Comparison of ENCODE assay signal across 8 cellular contexts in genomic region chr5:43482490-43483064, GRCh38. TPM values are rescaled to one million over a fixed set of nuclear protein-coding genes. Genes with fewer than 3 reads are reported as not detected.
DNase-seq lines count a peak whose midpoint lies in the region; ATAC-seq, FAIRE-seq and TF ChIP-seq lines count a peak whose summit lies in the region.

No MANE protein-coding gene starts in this region.

- H2BK120ac ChIP-seq in H1 (replicated peaks; ENCODE audit: low read depth, low read length), result no peak overlapping the region

- H2BK20ac ChIP-seq in H1 (ENCODE audit: low read length), result no peak overlapping the region

- CTCF ChIA-PET in H1 (lab: Charles Lee; ENCODE audit: partially characterized antibody), result no interaction called here

- H3K4me2 ChIP-seq in H1 (ENCODE audit: insufficient read depth in 1 of 2, low read depth in 2 of 2, low read length in 2 of 2) (peak overlapping the region; percentile 28 to 84), osteoblast (ENCODE audit: insufficient read depth, low read length) (peak overlapping the region; percentile 78)

- H3K4me1 ChIP-seq in H1 (replicated peaks in 1 of 4; ENCODE audit: control insufficient read depth in 3 of 4, insufficient read depth in 4 of 4, low read length in 3 of 4) (no peaks in the 10 kb centered on the region; a peak in 2 of 7 replicates), osteoblast (ENCODE audit: insufficient read depth, low read length) (peaks cover 12% of the 10 kb centered on the region)

- no peak overlapping the region for H2BK5ac ChIP-seq in H1 (ENCODE audit: low read depth, low read length)

- H3K79me2 ChIP-seq in H1 (ENCODE audit: control insufficient read depth in 1 of 2, insufficient read depth in 2 of 2, low read length in 2 of 2) (peaks cover 0 to 9% of the 10 kb centered on the region in 2 experiments; a peak in 2 of 4 replicates), osteoblast (ENCODE audit: insufficient read depth, low read length) (peaks cover 40% of the 10 kb centered on the region)

- no peaks in the 10 kb centered on the region for H3K9me3 ChIP-seq in H1 (ENCODE audit: insufficient read depth in 2 of 2, low read depth in 1 of 2, low read length in 1 of 2)
- no peaks in the 10 kb centered on the region for H3K9me3 ChIP-seq in osteoblast (ENCODE audit: low read depth, low read length)

- no peak for ATAC-seq in GM18907 (IDR thresholded peaks at IDR 0.05; ENCODE audit: unreplicated experiment)
- ATAC-seq in GM19455 (IDR thresholded peaks at IDR 0.05; ENCODE audit: unreplicated experiment), result no peak

- TF ChIP-seq EP300 in H1 (IDR thresholded peaks at IDR 0.05; ENCODE audit: borderline replicate concordance in 1 of 2, low read depth in 2 of 2, low read length in 2 of 2), result no peak

- TF ChIP-seq POLR2A in H1 (IDR thresholded peaks at IDR 0.05; ENCODE audit: control extremely low read depth in 1 of 2, low read depth in 2 of 2, low read length in 2 of 2), result no peak

- H3K27me3 ChIP-seq in H1 (replicated peaks in 1 of 4; ENCODE audit: control insufficient read depth in 3 of 4, extremely low read depth in 1 of 4, insufficient read depth in 3 of 4, low read length in 3 of 4), result no peaks in the 10 kb centered on the region
- H3K27me3 ChIP-seq in osteoblast (ENCODE audit: insufficient read depth, low read length), result no peaks in the 10 kb centered on the region

- H4K5ac ChIP-seq in H1 (ENCODE audit: insufficient read length, low read depth, low read length), result no peak overlapping the region

- H3K23ac ChIP-seq in H1 (ENCODE audit: insufficient read length), result no peak overlapping the region

- H2AK5ac ChIP-seq in H1 (ENCODE audit: low read depth, low read length), result no peak overlapping the region

- H3K27ac ChIP-seq in H1 (ENCODE audit: low read depth, low read length), result no peak overlapping the region
- H3K27ac ChIP-seq in osteoblast (ENCODE audit: low read depth, low read length), result peak overlapping the region; percentile 99

- peaks cover under 1% of the 10 kb centered on the region; the same call in 1 of the 2 replicates for H3K79me1 ChIP-seq in H1 (ENCODE audit: low read depth, low read length)

- H4K20me1 ChIP-seq in H1 (replicated peaks in 1 of 2; ENCODE audit: control insufficient read depth in 1 of 2, insufficient read depth in 2 of 2, low read length in 2 of 2), result no peaks in the 10 kb centered on the region
- H4K20me1 ChIP-seq in osteoblast (ENCODE audit: insufficient read depth, low read length), result no peaks in the 10 kb centered on the region

- FAIRE-seq in H1 (lab: Jason Lieb, UNC), result no peak

- H3K36me3 ChIP-seq in H1 (ENCODE audit: control insufficient read depth in 2 of 4, insufficient read depth in 4 of 4, low read length in 3 of 4), result no peaks in the 10 kb centered on the region; a peak in 1 of 8 replicates
- H3K36me3 ChIP-seq in osteoblast (ENCODE audit: insufficient read depth, low read length), result no peaks in the 10 kb centered on the region

- H3K4me3 ChIP-seq in H1 (ENCODE audit: extremely low read depth in 1 of 4, insufficient read depth in 2 of 4, low read depth in 3 of 4, low read length in 4 of 4) (peak overlapping the region; percentile 68 to 91 (median 89); a peak in 7 of 8 replicates), osteoblast (ENCODE audit: insufficient read depth, low read length) (peak overlapping the region; percentile 82)

- no peak overlapping the region for H4K91ac ChIP-seq in H1 (replicated peaks; ENCODE audit: insufficient read length, low read length)

- 69% methylated on average over 5 of the region's 5 CpGs; no CpG with 5 or more reads in 1 of the 2 experiments for WGBS in H1 (ENCODE audit: extremely low coverage in 1 of 2, insufficient coverage in 1 of 2, insufficient read length in 1 of 2, insufficient replicate concordance in 2 of 2, low coverage in 1 of 2, low lambda C conversion rate in 2 of 2, missing lambda C conversion rate in 1 of 2), 2 experiments

- POLR2A ChIA-PET in H1 (lab: Charles Lee; ENCODE audit: partially characterized antibody), result interaction anchor here (0.6 to 2.4 kb wide), 6 partner anchors 13 to 507 kb away, joined by 3 to 23 read pairs (median 4); partner anchors contain the start of genes C5orf34 and ZNF131

- no peak overlapping the region for H3K14ac ChIP-seq in H1 (ENCODE audit: insufficient read length)

- peak overlapping the region in 2 of 4 experiments; percentile 63 to 92; a peak in 3 of 7 replicates for H3K9ac ChIP-seq in H1 (replicated peaks in 1 of 4; ENCODE audit: extremely low read depth in 1 of 4, low read depth in 3 of 4, low read length in 3 of 4)

- H2BK15ac ChIP-seq in H1 (ENCODE audit: low read length), result no peak overlapping the region

- H3K56ac ChIP-seq in H1 (replicated peaks; ENCODE audit: insufficient read length, low read depth, low read length), result no peak overlapping the region

- no peak overlapping the region for H4K8ac ChIP-seq in H1 (ENCODE audit: extremely low read depth, insufficient read depth, low read length)

- H3K4ac ChIP-seq in H1 (replicated peaks; ENCODE audit: insufficient read length, low read depth, low read length), result peak overlapping the region; percentile 37

- H2BK12ac ChIP-seq in H1 (ENCODE audit: low read depth, low read length), result no peak overlapping the region

- no peak overlapping the region for H2AFZ ChIP-seq in H1 (ENCODE audit: low read length)
- H2AFZ ChIP-seq in osteoblast (ENCODE audit: low read length), result peak overlapping the region; percentile 14

- no peaks in the 10 kb centered on the region; the same call in 1 of the 2 replicates for H3K23me2 ChIP-seq in H1 (ENCODE audit: low read depth, low read length)

- TF ChIP-seq CTCF in H1 (IDR thresholded peaks at IDR 0.05; ENCODE audit: control extremely low read depth in 1 of 3, insufficient read depth in 1 of 3, low read depth in 1 of 3, low read length in 3 of 3) (no peak), osteoblast (IDR thresholded peaks at IDR 0.05; ENCODE audit: extremely low read depth, low read depth, low read length) (no peak)

- DNase-seq in GM04503 (ENCODE audit: low read depth) (peak; percentile 11), NCI-H460 (ENCODE audit: extremely low read depth, low read depth) (peak; percentile 21), H1 (ENCODE audit: low read depth in 1 of 2, low spot score in 2 of 2) (no peak), osteoblast (ENCODE audit: insufficient read length, low spot score, missing footprints) (peak; percentile 86), NCI-H226 (no peak), HuH-7.5 (ENCODE audit: low spot score) (no peak)

- H3K18ac ChIP-seq in H1 (ENCODE audit: extremely low read depth, low read length), result no peak overlapping the region

- no peak for TF ChIP-seq RAD21 in H1 (IDR thresholded peaks at IDR 0.05 in 1 of 2, conservative IDR thresholded peaks at IDR 0.05 in 1 of 2; ENCODE audit: low read depth in 2 of 2, low read length in 2 of 2)

TF ChIP-seq in H1, 55 proteins besides CTCF, POLR2A, EP300 and RAD21 (continues in another document):
- no peak for TF ChIP-seq MAX (IDR thresholded peaks at IDR 0.05)

RNA-seq across cellular contexts. Expression of gene TMEM267, which starts 1.1 kb away (rescaled TPM):
- 59.3 and 65.6 TPM in 2 replicates for total RNA-seq in NCI-H460 (2014; rRNA removed; shearing (Covaris generic))
- 31.1 and 35.5 TPM in 2 replicates for polyA plus RNA-seq in NCI-H460 (2014; cell fraction: nucleus; rRNA removed)
- 6.2 TPM in 2 replicates for total RNA-seq in H1 (2021; fragmentation: NEBNext Ultra II Directional; extraction: Animal tissue kit (Norgen Biotek cat#: 25700))
- polyA plus RNA-seq in H1 (2011; rRNA removed), result 3.0 and 4.8 TPM in 2 replicates
- polyA plus RNA-seq in H1 (2011; cell fraction: cytosol; rRNA removed), result 4.3 TPM
- 3.5 TPM for polyA plus RNA-seq in H1 (2011; cell fraction: nucleus; rRNA removed)
- 5.3 to 6.4 TPM (median 5.7 TPM) in 4 replicates for polyA plus RNA-seq in H1 (2012, experiment 1 of 2)
- polyA plus RNA-seq in H1 (2012, experiment 2 of 2), result 0.81 TPM
- 4.1 TPM for polyA plus RNA-seq in H1 (2013, experiment 1 of 2)
- polyA plus RNA-seq in H1 (2013, experiment 2 of 2), result 5.1 TPM
- polyA minus RNA-seq in H1 (2011; rRNA and poly(A)+ RNA removed), result 8.8 and 14.6 TPM in 2 replicates
- 3.1 TPM for polyA minus RNA-seq in H1 (2011; cell fraction: cytosol; rRNA and poly(A)+ RNA removed)
- 6.3 TPM for polyA minus RNA-seq in H1 (2011; cell fraction: nucleus; rRNA and poly(A)+ RNA removed)
- 17.4 and 18.6 TPM in 2 replicates for total RNA-seq in osteoblast

RNA-seq across cellular contexts. Expression of gene C5orf34, which starts 32.4 kb away (rescaled TPM):
- total RNA-seq in NCI-H460 (2014; rRNA removed; shearing (Covaris generic)), result 11.5 and 13.1 TPM in 2 replicates
- polyA plus RNA-seq in NCI-H460 (2014; cell fraction: nucleus; rRNA removed), result 28.2 and 36.7 TPM in 2 replicates
- 8.6 and 11.3 TPM in 2 replicates for total RNA-seq in H1 (2021; fragmentation: NEBNext Ultra II Directional; extraction: Animal tissue kit (Norgen Biotek cat#: 25700))
- 5.1 and 6.8 TPM in 2 replicates for polyA plus RNA-seq in H1 (2011; rRNA removed)
- 9.1 TPM for polyA plus RNA-seq in H1 (2011; cell fraction: cytosol; rRNA removed)
- polyA plus RNA-seq in H1 (2011; cell fraction: nucleus; rRNA removed), result 6.5 TPM
- 5.0 to 8.0 TPM (median 5.8 TPM) in 4 replicates for polyA plus RNA-seq in H1 (2012, experiment 1 of 2)
- 0.47 TPM for polyA plus RNA-seq in H1 (2012, experiment 2 of 2)
- polyA plus RNA-seq in H1 (2013, experiment 1 of 2), result 8.5 TPM
- 7.8 TPM for polyA plus RNA-seq in H1 (2013, experiment 2 of 2)
- polyA minus RNA-seq in H1 (2011; rRNA and poly(A)+ RNA removed), result 10.8 and 16.1 TPM in 2 replicates
- polyA minus RNA-seq in H1 (2011; cell fraction: cytosol; rRNA and poly(A)+ RNA removed), result 3.2 TPM
- 14.7 TPM for polyA minus RNA-seq in H1 (2011; cell fraction: nucleus; rRNA and poly(A)+ RNA removed)
- 1.8 and 3.8 TPM in 2 replicates for total RNA-seq in osteoblast

Comparison
In these comparisons a context has a peak if more than half of its experiments do, and no peak if none do; other contexts are left out.
1. DNase-seq: peak in GM04503 (single experiment), NCI-H460 (single experiment) and osteoblast (single experiment); none in H1 (0 of 2), NCI-H226 (single experiment) and HuH-7.5 (single experiment).